29 cellular contexts compared by ENCODE assay signal in the genomic region with DNA sequence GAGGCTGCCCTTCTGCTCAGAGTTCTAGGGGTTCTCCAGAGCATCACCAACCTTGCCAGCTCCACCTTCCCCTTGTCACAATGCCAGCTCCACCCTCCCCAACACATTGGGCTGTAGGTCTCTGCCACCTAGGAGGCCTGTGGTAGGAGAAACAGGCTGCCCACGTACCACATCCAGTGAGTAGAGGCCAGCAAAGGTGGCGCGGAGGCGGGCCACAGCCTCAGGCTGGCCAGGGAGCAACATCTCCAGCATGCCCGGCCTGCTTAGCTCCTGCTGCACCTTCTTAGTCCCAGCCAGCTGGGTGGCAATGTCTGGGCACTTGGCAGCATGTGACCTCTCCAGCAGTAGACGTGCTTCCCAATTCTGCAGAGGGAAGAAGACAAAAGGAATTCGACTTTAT. TPM values are rescaled to one million over a fixed set of nuclear protein-coding genes. Genes with fewer than 3 reads are reported as not detected.
"Had no signal": no experiment of that assay in that cellular context is flagged by ENCODE, and none has a peak within 500 bp of the region (broad histone marks: within the 10 kb centered on the region; RNA-seq: fewer than 3 reads in every experiment).

No MANE protein-coding gene starts in this region.

- H3K4me3 ChIP-seq: colonic mucosa, esophagus squamous epithelium, left lung, lower lobe of right lung, prostate gland, skin epidermis, spleen, thoracic aorta, tibial nerve, upper lobe of left lung had no signal

- DNase-seq: caudate nucleus; colonic mucosa; effector CD8-positive, alpha-beta T cell; endodermal cell; esophagus squamous epithelium; foreskin melanocyte; hypothalamus; immature natural killer cell; islet precursor cell; kidney glomerular epithelial cell; left lung; lower lobe of right lung; right cardiac atrium; spleen; stimulated activated CD4-positive, alpha-beta T cell treated with anti-CD3 and anti-CD28 coated beads, Interleukin-4, amount 100 ng/mL, for 4 hours had no signal

- H3K9me3 Mint-ChIP-seq: dendritic cell treated with granulocyte-macrophage colony-stimulating factor and Interleukin-4, amounts not matched to agents 40 ng/mL and 50 ng/mL, for 4 days; endodermal cell; immature natural killer cell; natural killer cell treated with Interleukin-12 subunit alpha and Interleukin-12 subunit beta and Interleukin-15 and Interleukin-18, amount 100 ng/mL, for 72 hours; neural crest cell; stimulated activated memory B cell treated with anti-CD40 and anti-IgM and Interleukin-4, amounts not matched to agents 10 μg/mL and 1 μg/mL and 100 μg/mL, for 72 hours; stimulated activated naive CD8-positive, alpha-beta T cell treated with anti-CD3 and anti-CD28 coated beads, Interleukin-15, Interleukin-2, amounts not matched to agents 100 ng/mL and 50 ng/mL, for 24 hours had no signal

- H3K4me3 Mint-ChIP-seq: dendritic cell treated with granulocyte-macrophage colony-stimulating factor and Interleukin-4, amounts not matched to agents 40 ng/mL and 50 ng/mL, for 4 days; endodermal cell; immature natural killer cell; natural killer cell treated with Interleukin-12 subunit alpha and Interleukin-12 subunit beta and Interleukin-15 and Interleukin-18, amount 100 ng/mL, for 72 hours; neural crest cell; stimulated activated memory B cell treated with anti-CD40 and anti-IgM and Interleukin-4, amounts not matched to agents 10 μg/mL and 1 μg/mL and 100 μg/mL, for 72 hours; stimulated activated naive CD8-positive, alpha-beta T cell treated with anti-CD3 and anti-CD28 coated beads, Interleukin-15, Interleukin-2, amounts not matched to agents 100 ng/mL and 50 ng/mL, for 24 hours had no signal

- ATAC-seq: left lung; lower lobe of right lung; natural killer cell treated with Interleukin-12 subunit alpha and Interleukin-12 subunit beta and Interleukin-15 and Interleukin-18, amount 100 ng/mL, for 72 hours; stimulated activated memory B cell treated with anti-CD40 and anti-IgM and Interleukin-4, amounts not matched to agents 10 μg/mL and 1 μg/mL and 100 μg/mL, for 72 hours had no signal

- H3K4me1 Mint-ChIP-seq: immature natural killer cell; neural crest cell; stimulated activated memory B cell treated with anti-CD40 and anti-IgM and Interleukin-4, amounts not matched to agents 10 μg/mL and 1 μg/mL and 100 μg/mL, for 72 hours had no signal

- H3K27ac Mint-ChIP-seq: dendritic cell treated with granulocyte-macrophage colony-stimulating factor and Interleukin-4, amounts not matched to agents 40 ng/mL and 50 ng/mL, for 4 days; immature natural killer cell; natural killer cell treated with Interleukin-12 subunit alpha and Interleukin-12 subunit beta and Interleukin-15 and Interleukin-18, amount 100 ng/mL, for 72 hours; stimulated activated memory B cell treated with anti-CD40 and anti-IgM and Interleukin-4, amounts not matched to agents 10 μg/mL and 1 μg/mL and 100 μg/mL, for 72 hours; stimulated activated naive CD8-positive, alpha-beta T cell treated with anti-CD3 and anti-CD28 coated beads, Interleukin-15, Interleukin-2, amounts not matched to agents 100 ng/mL and 50 ng/mL, for 24 hours had no signal

- H3K27me3 Mint-ChIP-seq: dendritic cell treated with granulocyte-macrophage colony-stimulating factor and Interleukin-4, amounts not matched to agents 40 ng/mL and 50 ng/mL, for 4 days; natural killer cell treated with Interleukin-12 subunit alpha and Interleukin-12 subunit beta and Interleukin-15 and Interleukin-18, amount 100 ng/mL, for 72 hours; stimulated activated memory B cell treated with anti-CD40 and anti-IgM and Interleukin-4, amounts not matched to agents 10 μg/mL and 1 μg/mL and 100 μg/mL, for 72 hours; stimulated activated naive CD8-positive, alpha-beta T cell treated with anti-CD3 and anti-CD28 coated beads, Interleukin-15, Interleukin-2, amounts not matched to agents 100 ng/mL and 50 ng/mL, for 24 hours had no signal

- H3K4me1 ChIP-seq: colonic mucosa, esophagus squamous epithelium, left lung, lower lobe of right lung, parathyroid adenoma, prostate gland, spleen, tibial nerve, upper lobe of left lung had no signal

- H3K9me3 ChIP-seq: colonic mucosa, esophagus squamous epithelium, left lung, lower lobe of right lung, neutrophil, prostate gland, spleen, thoracic aorta, tibial nerve, upper lobe of left lung had no signal

- H3K27ac ChIP-seq: colonic mucosa, esophagus squamous epithelium, left lung, lower lobe of right lung, neutrophil, parathyroid adenoma, prostate gland, skin epidermis, spleen, thoracic aorta, tibial nerve, upper lobe of left lung had no signal

RNA-seq across cellular contexts. Expression of a gene that starts 23.9 kb away (rescaled TPM):
- total RNA-seq: endothelial cell of umbilical vein, epithelial cell of proximal tubule had no signal
